ENCODE assay signal across 1 cellular context in the genomic region with DNA sequence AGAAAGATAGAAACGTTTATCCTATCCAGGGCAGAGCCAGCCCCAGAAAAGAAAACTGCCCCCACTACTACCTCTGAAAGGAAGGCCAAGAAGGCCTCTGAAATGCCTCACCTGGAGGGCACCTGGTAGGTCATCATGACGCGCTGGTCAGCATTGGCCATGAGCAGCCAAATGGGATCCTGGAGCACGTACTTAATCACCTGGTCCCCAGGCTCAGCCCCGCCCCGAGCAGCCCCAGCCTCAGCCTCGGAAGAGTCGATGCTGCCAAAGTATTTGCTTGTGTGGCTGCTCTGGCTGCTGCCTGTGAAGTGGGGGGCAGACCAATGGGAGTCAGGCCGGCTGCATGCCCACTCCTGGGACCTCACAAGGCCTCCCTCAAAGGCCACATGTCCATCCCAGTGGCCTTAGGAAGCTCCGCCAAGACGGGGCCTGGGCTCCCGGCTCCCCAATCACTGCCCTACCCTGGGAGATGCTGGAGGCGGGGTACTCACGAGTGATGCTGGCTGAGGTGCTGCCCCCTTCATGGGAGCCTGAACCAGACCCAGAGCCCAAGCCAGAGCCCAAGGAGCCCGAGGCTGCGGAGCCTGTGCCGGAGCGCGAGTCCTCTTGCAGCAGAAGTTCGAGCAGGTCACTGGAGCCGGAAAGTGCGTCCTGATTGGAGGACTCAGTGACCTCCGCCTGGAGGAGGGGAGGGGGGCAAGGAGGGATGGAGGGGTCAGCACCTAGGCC.
TF ChIP-seq lines count a peak whose summit lies in the region.

No MANE protein-coding gene starts in this region.

TF ChIP-seq in GM23338, 12 proteins besides CTCF, POLR2A, EP300 and RAD21:
- TF ChIP-seq JUNB (IDR thresholded peaks at IDR 0.05; ENCODE audit: unreplicated experiment) = no peak
- TF ChIP-seq, protein P1, sequence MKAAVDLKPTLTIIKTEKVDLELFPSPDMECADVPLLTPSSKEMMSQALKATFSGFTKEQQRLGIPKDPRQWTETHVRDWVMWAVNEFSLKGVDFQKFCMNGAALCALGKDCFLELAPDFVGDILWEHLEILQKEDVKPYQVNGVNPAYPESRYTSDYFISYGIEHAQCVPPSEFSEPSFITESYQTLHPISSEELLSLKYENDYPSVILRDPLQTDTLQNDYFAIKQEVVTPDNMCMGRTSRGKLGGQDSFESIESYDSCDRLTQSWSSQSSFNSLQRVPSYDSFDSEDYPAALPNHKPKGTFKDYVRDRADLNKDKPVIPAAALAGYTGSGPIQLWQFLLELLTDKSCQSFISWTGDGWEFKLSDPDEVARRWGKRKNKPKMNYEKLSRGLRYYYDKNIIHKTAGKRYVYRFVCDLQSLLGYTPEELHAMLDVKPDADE (IDR thresholded peaks at IDR 0.05) = no peak
- no peak for TF ChIP-seq POLR2AphosphoS5 (IDR thresholded peaks at IDR 0.05; ENCODE audit: low read depth)
- TF ChIP-seq STAT1 (IDR thresholded peaks at IDR 0.05; ENCODE audit: unreplicated experiment) = no peak
- no peak for TF ChIP-seq ZNF114 (CRISPR knock-in tag; IDR thresholded peaks at IDR 0.05)
- TF ChIP-seq NANOG (IDR thresholded peaks at IDR 0.05; ENCODE audit: borderline replicate concordance) = no peak
- TF ChIP-seq, protein P2, sequence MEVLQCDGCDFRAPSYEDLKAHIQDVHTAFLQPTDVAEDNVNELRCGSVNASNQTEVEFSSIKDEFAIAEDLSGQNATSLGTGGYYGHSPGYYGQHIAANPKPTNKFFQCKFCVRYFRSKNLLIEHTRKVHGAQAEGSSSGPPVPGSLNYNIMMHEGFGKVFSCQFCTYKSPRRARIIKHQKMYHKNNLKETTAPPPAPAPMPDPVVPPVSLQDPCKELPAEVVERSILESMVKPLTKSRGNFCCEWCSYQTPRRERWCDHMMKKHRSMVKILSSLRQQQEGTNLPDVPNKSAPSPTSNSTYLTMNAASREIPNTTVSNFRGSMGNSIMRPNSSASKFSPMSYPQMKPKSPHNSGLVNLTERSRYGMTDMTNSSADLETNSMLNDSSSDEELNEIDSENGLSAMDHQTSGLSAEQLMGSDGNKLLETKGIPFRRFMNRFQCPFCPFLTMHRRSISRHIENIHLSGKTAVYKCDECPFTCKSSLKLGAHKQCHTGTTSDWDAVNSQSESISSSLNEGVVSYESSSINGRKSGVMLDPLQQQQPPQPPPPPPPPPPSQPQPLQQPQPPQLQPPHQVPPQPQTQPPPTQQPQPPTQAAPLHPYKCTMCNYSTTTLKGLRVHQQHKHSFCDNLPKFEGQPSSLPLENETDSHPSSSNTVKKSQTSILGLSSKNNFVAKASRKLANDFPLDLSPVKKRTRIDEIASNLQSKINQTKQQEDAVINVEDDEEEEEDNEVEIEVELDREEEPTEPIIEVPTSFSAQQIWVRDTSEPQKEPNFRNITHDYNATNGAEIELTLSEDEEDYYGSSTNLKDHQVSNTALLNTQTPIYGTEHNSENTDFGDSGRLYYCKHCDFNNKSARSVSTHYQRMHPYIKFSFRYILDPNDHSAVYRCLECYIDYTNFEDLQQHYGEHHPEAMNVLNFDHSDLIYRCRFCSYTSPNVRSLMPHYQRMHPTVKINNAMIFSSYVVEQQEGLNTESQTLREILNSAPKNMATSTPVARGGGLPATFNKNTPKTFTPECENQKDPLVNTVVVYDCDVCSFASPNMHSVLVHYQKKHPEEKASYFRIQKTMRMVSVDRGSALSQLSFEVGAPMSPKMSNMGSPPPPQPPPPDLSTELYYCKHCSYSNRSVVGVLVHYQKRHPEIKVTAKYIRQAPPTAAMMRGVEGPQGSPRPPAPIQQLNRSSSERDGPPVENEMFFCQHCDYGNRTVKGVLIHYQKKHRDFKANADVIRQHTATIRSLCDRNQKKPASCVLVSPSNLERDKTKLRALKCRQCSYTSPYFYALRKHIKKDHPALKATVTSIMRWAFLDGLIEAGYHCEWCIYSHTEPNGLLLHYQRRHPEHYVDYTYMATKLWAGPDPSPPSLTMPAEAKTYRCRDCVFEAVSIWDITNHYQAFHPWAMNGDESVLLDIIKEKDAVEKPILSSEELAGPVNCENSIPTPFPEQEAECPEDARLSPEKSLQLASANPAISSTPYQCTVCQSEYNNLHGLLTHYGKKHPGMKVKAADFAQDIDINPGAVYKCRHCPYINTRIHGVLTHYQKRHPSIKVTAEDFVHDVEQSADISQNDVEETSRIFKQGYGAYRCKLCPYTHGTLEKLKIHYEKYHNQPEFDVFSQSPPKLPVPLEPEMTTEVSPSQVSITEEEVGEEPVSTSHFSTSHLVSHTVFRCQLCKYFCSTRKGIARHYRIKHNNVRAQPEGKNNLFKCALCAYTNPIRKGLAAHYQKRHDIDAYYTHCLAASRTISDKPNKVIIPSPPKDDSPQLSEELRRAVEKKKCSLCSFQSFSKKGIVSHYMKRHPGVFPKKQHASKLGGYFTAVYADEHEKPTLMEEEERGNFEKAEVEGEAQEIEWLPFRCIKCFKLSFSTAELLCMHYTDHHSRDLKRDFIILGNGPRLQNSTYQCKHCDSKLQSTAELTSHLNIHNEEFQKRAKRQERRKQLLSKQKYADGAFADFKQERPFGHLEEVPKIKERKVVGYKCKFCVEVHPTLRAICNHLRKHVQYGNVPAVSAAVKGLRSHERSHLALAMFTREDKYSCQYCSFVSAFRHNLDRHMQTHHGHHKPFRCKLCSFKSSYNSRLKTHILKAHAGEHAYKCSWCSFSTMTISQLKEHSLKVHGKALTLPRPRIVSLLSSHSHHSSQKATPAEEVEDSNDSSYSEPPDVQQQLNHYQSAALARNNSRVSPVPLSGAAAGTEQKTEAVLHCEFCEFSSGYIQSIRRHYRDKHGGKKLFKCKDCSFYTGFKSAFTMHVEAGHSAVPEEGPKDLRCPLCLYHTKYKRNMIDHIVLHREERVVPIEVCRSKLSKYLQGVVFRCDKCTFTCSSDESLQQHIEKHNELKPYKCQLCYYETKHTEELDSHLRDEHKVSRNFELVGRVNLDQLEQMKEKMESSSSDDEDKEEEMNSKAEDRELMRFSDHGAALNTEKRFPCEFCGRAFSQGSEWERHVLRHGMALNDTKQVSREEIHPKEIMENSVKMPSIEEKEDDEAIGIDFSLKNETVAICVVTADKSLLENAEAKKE (CRISPR knock-in tag; IDR thresholded peaks at IDR 0.05) = no peak
- TF ChIP-seq ZNF331 (CRISPR knock-in tag; IDR thresholded peaks at IDR 0.05; ENCODE audit: low read depth) = no peak
- TF ChIP-seq EZH2phosphoT487 (IDR thresholded peaks at IDR 0.05; ENCODE audit: unreplicated experiment) = no peak
- no peak for TF ChIP-seq EZH2 (IDR thresholded peaks at IDR 0.05; ENCODE audit: low read depth, unreplicated experiment)
- TF ChIP-seq CREB1 (CRISPR knock-in tag; IDR thresholded peaks at IDR 0.05; ENCODE audit: low read depth) = no peak
- TF ChIP-seq, protein P3, sequence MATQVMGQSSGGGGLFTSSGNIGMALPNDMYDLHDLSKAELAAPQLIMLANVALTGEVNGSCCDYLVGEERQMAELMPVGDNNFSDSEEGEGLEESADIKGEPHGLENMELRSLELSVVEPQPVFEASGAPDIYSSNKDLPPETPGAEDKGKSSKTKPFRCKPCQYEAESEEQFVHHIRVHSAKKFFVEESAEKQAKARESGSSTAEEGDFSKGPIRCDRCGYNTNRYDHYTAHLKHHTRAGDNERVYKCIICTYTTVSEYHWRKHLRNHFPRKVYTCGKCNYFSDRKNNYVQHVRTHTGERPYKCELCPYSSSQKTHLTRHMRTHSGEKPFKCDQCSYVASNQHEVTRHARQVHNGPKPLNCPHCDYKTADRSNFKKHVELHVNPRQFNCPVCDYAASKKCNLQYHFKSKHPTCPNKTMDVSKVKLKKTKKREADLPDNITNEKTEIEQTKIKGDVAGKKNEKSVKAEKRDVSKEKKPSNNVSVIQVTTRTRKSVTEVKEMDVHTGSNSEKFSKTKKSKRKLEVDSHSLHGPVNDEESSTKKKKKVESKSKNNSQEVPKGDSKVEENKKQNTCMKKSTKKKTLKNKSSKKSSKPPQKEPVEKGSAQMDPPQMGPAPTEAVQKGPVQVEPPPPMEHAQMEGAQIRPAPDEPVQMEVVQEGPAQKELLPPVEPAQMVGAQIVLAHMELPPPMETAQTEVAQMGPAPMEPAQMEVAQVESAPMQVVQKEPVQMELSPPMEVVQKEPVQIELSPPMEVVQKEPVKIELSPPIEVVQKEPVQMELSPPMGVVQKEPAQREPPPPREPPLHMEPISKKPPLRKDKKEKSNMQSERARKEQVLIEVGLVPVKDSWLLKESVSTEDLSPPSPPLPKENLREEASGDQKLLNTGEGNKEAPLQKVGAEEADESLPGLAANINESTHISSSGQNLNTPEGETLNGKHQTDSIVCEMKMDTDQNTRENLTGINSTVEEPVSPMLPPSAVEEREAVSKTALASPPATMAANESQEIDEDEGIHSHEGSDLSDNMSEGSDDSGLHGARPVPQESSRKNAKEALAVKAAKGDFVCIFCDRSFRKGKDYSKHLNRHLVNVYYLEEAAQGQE (IDR thresholded peaks at IDR 0.05; ENCODE audit: unreplicated experiment) = no peak
